23 cellular contexts compared by ENCODE assay signal in the genomic region with DNA sequence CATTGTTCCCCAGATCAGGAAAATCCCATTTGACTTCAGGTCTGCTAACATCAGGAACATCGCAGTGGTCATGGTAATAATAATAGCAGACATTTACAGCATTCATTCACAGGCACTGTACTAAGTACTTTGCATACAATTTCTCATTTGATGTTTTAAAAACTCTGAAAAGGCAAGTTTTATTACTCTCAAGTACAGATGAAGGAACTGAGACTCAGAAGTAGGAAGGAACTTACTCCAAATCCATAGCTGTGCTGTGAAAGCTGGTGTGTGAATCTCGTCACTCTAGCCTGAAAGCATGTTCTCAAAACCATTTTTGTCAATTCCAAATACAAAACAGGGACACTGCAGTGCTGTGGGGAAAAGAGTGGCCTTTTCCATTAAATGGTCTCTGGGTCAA.
"Had no signal": no experiment of that assay in that cellular context is flagged by ENCODE, and none has a peak within 500 bp of the region (broad histone marks: within the 10 kb centered on the region; RNA-seq: fewer than 3 reads in every experiment).

No MANE protein-coding gene starts in this region.

- H3K27ac Mint-ChIP-seq: activated T-helper 17 cell treated with anti-CD3 and anti-CD28 coated beads, Interleukin-2, amount 50 U/mL, for 72 hours; endodermal cell; memory B cell; naive thymus-derived CD8-positive, alpha-beta T cell; stimulated activated naive B cell treated with anti-CD40 and anti-IgM and Interleukin-4, amounts not matched to agents 10 μg/mL and 1 μg/mL and 100 μg/mL, for 72 hours had no signal

- H3K36me3 Mint-ChIP-seq: memory B cell; naive thymus-derived CD8-positive, alpha-beta T cell; stimulated activated naive B cell treated with anti-CD40 and anti-IgM and Interleukin-4, amounts not matched to agents 10 μg/mL and 1 μg/mL and 100 μg/mL, for 72 hours had no signal

- H3K36me3 ChIP-seq: ascending aorta, breast epithelium, left lung, neutrophil, thyroid gland, vagina had no signal

- DNase-seq: activated CD4-positive, CD25-positive, alpha-beta regulatory T cell treated with anti-CD3 and anti-CD28 coated beads, Interleukin-2, amount 50 U/mL, for 72 hours; activated naive CD4-positive, alpha-beta T cell treated with Interleukin-2 at 50 U/mL for 16 hours; activated T-cell treated with anti-CD3 and anti-CD28 coated beads for 4 hours; endodermal cell; erythroblast; hypothalamus; kidney; left lung; mucosa of descending colon; naive thymus-derived CD8-positive, alpha-beta T cell; retina; stimulated activated CD4-positive, alpha-beta T cell treated with anti-CD3 and anti-CD28 coated beads, Interleukin-15, amount 100 ng/mL, for 24 hours; stimulated activated CD4-positive, alpha-beta T cell treated with anti-CD3 and anti-CD28 coated beads, Interleukin-4, amount 100 ng/mL, for 1 hour; stimulated activated naive B cell treated with anti-CD40 and anti-IgM and Interleukin-4, amounts not matched to agents 10 μg/mL and 1 μg/mL and 100 μg/mL, for 72 hours; T1000; thyroid gland had no signal

- H3K4me1 Mint-ChIP-seq: activated T-helper 17 cell treated with anti-CD3 and anti-CD28 coated beads, Interleukin-2, amount 50 U/mL, for 72 hours had no signal

- H3K4me3 ChIP-seq: ascending aorta, breast epithelium, left lung, mucosa of descending colon, thyroid gland, vagina had no signal

- H3K79me2 ChIP-seq: parathyroid adenoma had no signal

- H3K9me3 ChIP-seq: ascending aorta, left lung, mucosa of descending colon, neutrophil, thyroid gland, vagina had no signal

- H2AFZ ChIP-seq: parathyroid adenoma had no signal

- H3K27me3 ChIP-seq: ascending aorta, breast epithelium, left lung, thyroid gland, vagina had no signal

- H3K9ac ChIP-seq: parathyroid adenoma had no signal

- H3K9me3 Mint-ChIP-seq: activated T-helper 17 cell treated with anti-CD3 and anti-CD28 coated beads, Interleukin-2, amount 50 U/mL, for 72 hours; memory B cell; naive thymus-derived CD8-positive, alpha-beta T cell; stimulated activated naive B cell treated with anti-CD40 and anti-IgM and Interleukin-4, amounts not matched to agents 10 μg/mL and 1 μg/mL and 100 μg/mL, for 72 hours had no signal

- ATAC-seq: left lung; mucosa of descending colon; naive thymus-derived CD8-positive, alpha-beta T cell had no signal

- H3K4me1 ChIP-seq: ascending aorta had no signal

- H3K27ac ChIP-seq: ascending aorta, neutrophil, parathyroid adenoma, thyroid gland, vagina had no signal

- H3K4me3 Mint-ChIP-seq: activated T-helper 17 cell treated with anti-CD3 and anti-CD28 coated beads, Interleukin-2, amount 50 U/mL, for 72 hours; endodermal cell; memory B cell; naive thymus-derived CD8-positive, alpha-beta T cell; stimulated activated naive B cell treated with anti-CD40 and anti-IgM and Interleukin-4, amounts not matched to agents 10 μg/mL and 1 μg/mL and 100 μg/mL, for 72 hours had no signal
